Comparison of ENCODE assay signal across 9 cellular contexts in genomic region chr17:64357191-64357981, GRCh38. TPM values are rescaled to one million over a fixed set of nuclear protein-coding genes. Genes with fewer than 3 reads are reported as not detected.
A peak's percentile ranks its signal among the peaks of the same experiment; 100 is the strongest.
DNase-seq lines count a peak whose midpoint lies in the region; ATAC-seq, FAIRE-seq and TF ChIP-seq lines count a peak whose summit lies in the region.
"Had no signal": no experiment of that assay in that cellular context is flagged by ENCODE, and none has a peak within 500 bp of the region (broad histone marks: within the 10 kb centered on the region; RNA-seq: fewer than 3 reads in every experiment).

No MANE protein-coding gene starts in this region.

- no peak overlapping the region for H3K4me3 Mint-ChIP-seq in activated CD4-positive, alpha-beta T cell treated with anti-CD3 and anti-CD28 coated beads for 36 hours
- no peak overlapping the region for H3K4me3 Mint-ChIP-seq in T-helper 2 cell treated with Interferon-gamma antibody and Interleukin-4, amounts not matched to agents 5 μg/mL and 100 μg/mL, for 36 hours

- TF ChIP-seq POLR2A in H54 (IDR thresholded peaks at IDR 0.05; ENCODE audit: low read depth, low read length) (no peak), gastrocnemius medialis (IDR thresholded peaks at IDR 0.05) (peak in 1 of 2 donors; percentile 9)

- H3K9me3 ChIP-seq in gastrocnemius medialis: no peaks in the 10 kb centered on the region
- H3K9me3 ChIP-seq: ovary had no signal

- H3K4me1 Mint-ChIP-seq in activated CD4-positive, alpha-beta T cell treated with anti-CD3 and anti-CD28 coated beads for 36 hours: peaks cover 10% of the 10 kb centered on the region
- H3K4me1 Mint-ChIP-seq in T-helper 2 cell treated with Interferon-gamma antibody and Interleukin-4, amounts not matched to agents 5 μg/mL and 100 μg/mL, for 36 hours (ENCODE audit: low read depth): peaks cover 3% of the 10 kb centered on the region

- H3K36me3 ChIP-seq in gastrocnemius medialis: no peaks in the 10 kb centered on the region
- H3K36me3 ChIP-seq: ovary had no signal

- no peak for FAIRE-seq in H54 (lab: Jason Lieb, UNC)

- peak; percentile 80 to 84 for ATAC-seq in gastrocnemius medialis
- no peak for ATAC-seq in activated CD4-positive, alpha-beta T cell treated with anti-CD3 and anti-CD28 coated beads for 36 hours
- ATAC-seq in HG02798 (IDR thresholded peaks at IDR 0.05; ENCODE audit: poor library complexity, unreplicated experiment): no peak

- H3K4me3 ChIP-seq in fibroblast of mammary gland (ENCODE audit: control insufficient read depth, low read depth, low read length) (no peak overlapping the region), gastrocnemius medialis (no peak overlapping the region)
- H3K4me3 ChIP-seq: ovary had no signal

- no peak overlapping the region for H3K27ac Mint-ChIP-seq in activated CD4-positive, alpha-beta T cell treated with anti-CD3 and anti-CD28 coated beads for 36 hours
- H3K27ac Mint-ChIP-seq in T-helper 2 cell treated with Interferon-gamma antibody and Interleukin-4, amounts not matched to agents 5 μg/mL and 100 μg/mL, for 36 hours: no peak overlapping the region

- no peak for TF ChIP-seq CTCF in RWPE1 (conservative IDR thresholded peaks at IDR 0.05; ENCODE audit: low read depth)
- peak; percentile 28 for TF ChIP-seq CTCF in fibroblast of mammary gland (conservative IDR thresholded peaks at IDR 0.05; ENCODE audit: control insufficient read depth, insufficient read depth, low read depth, low read length)
- TF ChIP-seq CTCF in gastrocnemius medialis (IDR thresholded peaks at IDR 0.05 in 4 of 5, conservative IDR thresholded peaks at IDR 0.05 in 1 of 5): no peak

- in situ Hi-C loops in gastrocnemius medialis (cut with MboI; ENCODE audit: low sequenced_read_pairs in 4 of 4): no loop called here

- H3K27ac ChIP-seq in RWPE1: peak overlapping the region; percentile 93
- H3K27ac ChIP-seq in gastrocnemius medialis: peak overlapping the region; percentile 58 to 67 (median 66)
- H3K27ac ChIP-seq: ovary had no signal

- no peaks in the 10 kb centered on the region for H3K27me3 Mint-ChIP-seq in activated CD4-positive, alpha-beta T cell treated with anti-CD3 and anti-CD28 coated beads for 36 hours
- no peaks in the 10 kb centered on the region for H3K27me3 Mint-ChIP-seq in T-helper 2 cell treated with Interferon-gamma antibody and Interleukin-4, amounts not matched to agents 5 μg/mL and 100 μg/mL, for 36 hours (ENCODE audit: low read depth)

- intact Hi-C loops in gastrocnemius medialis (cut with DNase I; ENCODE audit: low total_unique reads): loop anchor here (5.0 kb wide), 1 partner anchor 35 kb away; no protein-coding TSS in a partner anchor
- intact Hi-C loops in activated CD4-positive, alpha-beta T cell treated with anti-CD3 and anti-CD28 coated beads for 36 hours (cut with DNase I, micrococcal nuclease): loop anchor here in 1 of 2 experiments (5.0 kb wide), 1 partner anchor 35 kb away; the partner anchor contains the start of gene PECAM1

- CTCF ChIA-PET in RWPE1 (lab: Yijun Ruan, JAX): interaction anchor here (0.8 to 1.7 kb wide), 3 partner anchors 9 to 51 kb away, joined by 3 to 4 read pairs (median 3); no protein-coding TSS in a partner anchor
- CTCF ChIA-PET in activated CD4-positive, alpha-beta T cell treated with anti-CD3 and anti-CD28 coated beads for 36 hours (lab: Charles Lee): interaction anchor here (0.6 to 0.7 kb wide), 2 partner anchors 13 to 44 kb away, joined by 3 read pairs; no protein-coding TSS in a partner anchor

- H3K27me3 ChIP-seq in gastrocnemius medialis: peaks cover 0 to 6% (median 0%) of the 10 kb centered on the region in 3 donors
- H3K27me3 ChIP-seq: ovary had no signal

- H3K36me3 Mint-ChIP-seq in activated CD4-positive, alpha-beta T cell treated with anti-CD3 and anti-CD28 coated beads for 36 hours (ENCODE audit: low read depth): peaks cover 2% of the 10 kb centered on the region
- H3K36me3 Mint-ChIP-seq in T-helper 2 cell treated with Interferon-gamma antibody and Interleukin-4, amounts not matched to agents 5 μg/mL and 100 μg/mL, for 36 hours (ENCODE audit: low read depth): peaks cover 3% of the 10 kb centered on the region

- POLR2A ChIA-PET in RWPE1 (lab: Yijun Ruan, JAX; ENCODE audit: low non-redundant PET): no interaction called here
- POLR2A ChIA-PET in activated CD4-positive, alpha-beta T cell treated with anti-CD3 and anti-CD28 coated beads for 36 hours (lab: Charles Lee): no interaction called here

- H3K9me3 Mint-ChIP-seq in activated CD4-positive, alpha-beta T cell treated with anti-CD3 and anti-CD28 coated beads for 36 hours (ENCODE audit: low read depth): no peaks in the 10 kb centered on the region
- no peaks in the 10 kb centered on the region for H3K9me3 Mint-ChIP-seq in T-helper 2 cell treated with Interferon-gamma antibody and Interleukin-4, amounts not matched to agents 5 μg/mL and 100 μg/mL, for 36 hours

- DNase-seq in H54 (ENCODE audit: insufficient read length, low spot score): peak; percentile 56
- peak; percentile 46 for DNase-seq in RWPE1 (ENCODE audit: low spot score)
- peak; percentile 100 for DNase-seq in fibroblast of mammary gland (ENCODE audit: low read depth)
- DNase-seq in gastrocnemius medialis: peak; percentile 38 to 74
- no peak for DNase-seq in activated CD4-positive, alpha-beta T cell treated with anti-CD3 and anti-CD28 coated beads for 36 hours
- no peak for DNase-seq in SIG-M5 (lab: John Stamatoyannopoulos, UW)
- no peak for DNase-seq in T-helper 2 cell treated with Interferon-gamma antibody and Interleukin-4, amounts not matched to agents 5 μg/mL and 100 μg/mL, for 36 hours (ENCODE audit: low spot score)

- H3K4me1 ChIP-seq in gastrocnemius medialis: peaks cover 3 to 10% of the 10 kb centered on the region in 2 donors

RNA-seq across cellular contexts. Expression of gene PECAM1, which starts 33.3 kb away (rescaled TPM):
- total RNA-seq in gastrocnemius medialis: 10 to 100 TPM; 35.1 to 71.5 (median 51.3) TPM
- total RNA-seq in activated CD4-positive, alpha-beta T cell treated with anti-CD3 and anti-CD28 coated beads for 36 hours: 10 to 100 TPM in 1 of 2 experiments, 1 to 10 TPM in 1; 9.9 to 13.5 TPM

Comparison
In these comparisons a context has a peak if more than half of its experiments do, and no peak if none do; other contexts are left out.
1. DNase-seq: peak in H54 (single experiment), RWPE1 (single experiment), fibroblast of mammary gland (single experiment) and gastrocnemius medialis (2 of 2); none in activated CD4-positive, alpha-beta T cell treated with anti-CD3 and anti-CD28 coated beads for 36 hours (single experiment), SIG-M5 (single experiment) and T-helper 2 cell treated with Interferon-gamma antibody and Interleukin-4, amounts not matched to agents 5 μg/mL and 100 μg/mL, for 36 hours (single experiment).
2. ATAC-seq: peak in gastrocnemius medialis (2 of 2); none in activated CD4-positive, alpha-beta T cell treated with anti-CD3 and anti-CD28 coated beads for 36 hours (single experiment) and HG02798 (single experiment).